ENCODE assay signal across 27 cellular contexts in genomic region chr5:86137297-86137696, GRCh38.
"Had no signal": no experiment of that assay in that cellular context is flagged by ENCODE, and none has a peak within 500 bp of the region (broad histone marks: within the 10 kb centered on the region; RNA-seq: fewer than 3 reads in every experiment).

No MANE protein-coding gene starts in this region.

- H3K4me1 ChIP-seq: ascending aorta, SJCRH30 had no signal

- ATAC-seq: activated CD8-positive, alpha-beta T cell treated with anti-CD3 and anti-CD28 coated beads for 36 hours; Panc1 had no signal

- H3K4me3 ChIP-seq: ascending aorta, cardiac muscle cell, SJCRH30, SK-N-MC had no signal

- H3K27me3 ChIP-seq: ascending aorta, cardiac muscle cell had no signal

- H3K9me3 ChIP-seq: ascending aorta, SJCRH30 had no signal

- H3K27ac ChIP-seq: ascending aorta, cardiac muscle cell, SJCRH30, SK-N-MC, WERI-Rb-1 had no signal

- H3K36me3 ChIP-seq: ascending aorta, cardiac muscle cell, SJCRH30, WERI-Rb-1 had no signal

- DNase-seq: activated CD4-positive, alpha-beta T cell treated with anti-CD3 and anti-CD28 coated beads, Interleukin-2, amount 10 ng/mL, durations not matched to agents 24 days and 14 days; activated CD4-positive, alpha-beta T cell treated with anti-CD3 and anti-CD28 coated beads, Interleukin-2, amount 50 U/mL, for 4 hours; activated CD8-positive, alpha-beta T cell treated with anti-CD3 and anti-CD28 coated beads for 36 hours; activated gamma-delta T cell; activated naive CD4-positive, alpha-beta T cell treated with Interleukin-2 at 50 U/mL for 16 hours; activated naive CD8-positive, alpha-beta T cell treated with anti-CD3 and anti-CD28 coated beads, Interleukin-2, amount 10 ng/mL, durations not matched to agents 7 days and 5 days; activated T-cell treated with anti-CD3 and anti-CD28 coated beads, Interleukin-2, amount 50 U/mL, for 24 hours; amygdala; MM.1S; MV-4-11; NCI-H1092; NCI-H1436 treated with DMSO at 0.1 percent for 48 hours; NCI-H1694 treated with DMSO at 0.1 percent for 48 hours; NCI-H2029; NCI-H345; NCI-H510A; NCI-H526; NCI-H748 treated with DMSO at 0.1 percent for 48 hours; NK-92 treated with Interleukin-12 subunit alpha and Interleukin-12 subunit beta, amount 100 ng/mL, for 24 hours; SHP77; SJCRH30; T1000; WERI-Rb-1 had no signal
